8 cellular contexts compared by ENCODE assay signal in genomic region chr4:53365121-53365485, GRCh38. TPM values are rescaled to one million over a fixed set of nuclear protein-coding genes. Genes with fewer than 3 reads are reported as not detected.
A peak's percentile ranks its signal among the peaks of the same experiment; 100 is the strongest.
DNase-seq lines count a peak whose midpoint lies in the region; ATAC-seq lines count a peak whose summit lies in the region.

No MANE protein-coding gene starts in this region.

- H3K27ac ChIP-seq in SJSA1 = no peak overlapping the region
- H3K27ac ChIP-seq in muscle layer of duodenum (ENCODE audit: low read length) = peak overlapping the region; percentile 17

- H3K27me3 ChIP-seq in SJSA1 (replicated peaks) (peaks cover 6% of the 10 kb centered on the region; the same call in 1 of the 2 replicates), muscle layer of duodenum (ENCODE audit: low read depth, low read length) (no peaks in the 10 kb centered on the region)

- H3K9me3 ChIP-seq in SJSA1 (replicated peaks) (no peaks in the 10 kb centered on the region), muscle layer of duodenum (ENCODE audit: control insufficient read depth in 1 of 2, low read length in 2 of 2) (no peaks in the 10 kb centered on the region)

- peak overlapping the region; percentile 63 for H3K4me3 ChIP-seq in SJSA1
- H3K4me3 ChIP-seq in muscle layer of duodenum (ENCODE audit: low read depth in 1 of 2, low read length in 2 of 2) = peak overlapping the region; percentile 97 to 100

- H3K4me1 Mint-ChIP-seq in effector memory CD8-positive, alpha-beta T cell (ENCODE audit: low read depth in 2 of 2) = peaks cover 30 to 49% of the 10 kb centered on the region in 2 donors

- H3K4me3 Mint-ChIP-seq in effector memory CD8-positive, alpha-beta T cell = peak overlapping the region; percentile 85 to 93

- H3K27me3 Mint-ChIP-seq in effector memory CD8-positive, alpha-beta T cell = peaks cover 10 to 11% of the 10 kb centered on the region in 2 donors

- peak; percentile 7 for DNase-seq in stimulated activated CD4-positive, alpha-beta T cell treated with anti-CD3 and anti-CD28 coated beads, Interleukin-4, amount 100 ng/mL, for 24 hours
- no peak for DNase-seq in stimulated activated CD4-positive, alpha-beta T cell treated with anti-CD3 and anti-CD28 coated beads, Interleukin-2, amount 100 ng/mL, for 24 hours
- peak in 1 of 2 experiments; percentile 5 for DNase-seq in SJSA1 (ENCODE audit: low read depth in 1 of 2, low spot score in 2 of 2)
- DNase-seq in effector memory CD8-positive, alpha-beta T cell = peak in 1 of 3 experiments; percentile 5
- no peak for DNase-seq in posterior cingulate gyrus
- DNase-seq in retina = no peak

- 0 out of 2 replicates have a peak, but pooled peaks cover 2% of the 10 kb centered on the region for H3K36me3 ChIP-seq in SJSA1
- H3K36me3 ChIP-seq in muscle layer of duodenum (ENCODE audit: control insufficient read depth in 1 of 2, insufficient read depth in 2 of 2, low read length in 2 of 2) = no peaks in the 10 kb centered on the region

- peak; percentile 18 for ATAC-seq in HG03159 (IDR thresholded peaks at IDR 0.05; ENCODE audit: unreplicated experiment)
- ATAC-seq in effector memory CD8-positive, alpha-beta T cell (replicated peaks) = no peak

- peaks cover 26% of the 10 kb centered on the region for H3K36me3 Mint-ChIP-seq in effector memory CD8-positive, alpha-beta T cell (ENCODE audit: insufficient read depth)

- H3K4me1 ChIP-seq in SJSA1 (replicated peaks) = peaks cover 5% of the 10 kb centered on the region
- peaks cover 6 to 46% of the 10 kb centered on the region in 2 donors for H3K4me1 ChIP-seq in muscle layer of duodenum (ENCODE audit: control insufficient read depth in 1 of 2, insufficient read depth in 2 of 2, low read length in 2 of 2)

- no peaks in the 10 kb centered on the region for H3K9me3 Mint-ChIP-seq in effector memory CD8-positive, alpha-beta T cell

- intact Hi-C loops in posterior cingulate gyrus (cut with DNase I) = no loop called here

- peak overlapping the region; percentile 92 to 96 for H3K27ac Mint-ChIP-seq in effector memory CD8-positive, alpha-beta T cell

RNA-seq across cellular contexts. Expression of gene SCFD2, which starts 0.8 kb away (rescaled TPM):
- total RNA-seq in SJSA1 (2014; rRNA removed; shearing (Covaris generic)) = 17.0 and 18.5 TPM in 2 replicates

RNA-seq across cellular contexts. Expression of gene FIP1L1, which starts 12.3 kb away (rescaled TPM):
- 56.3 and 72.4 TPM in 2 replicates for total RNA-seq in SJSA1 (2014; rRNA removed; shearing (Covaris generic))
